29 cellular contexts compared by ENCODE assay signal in the genomic region with DNA sequence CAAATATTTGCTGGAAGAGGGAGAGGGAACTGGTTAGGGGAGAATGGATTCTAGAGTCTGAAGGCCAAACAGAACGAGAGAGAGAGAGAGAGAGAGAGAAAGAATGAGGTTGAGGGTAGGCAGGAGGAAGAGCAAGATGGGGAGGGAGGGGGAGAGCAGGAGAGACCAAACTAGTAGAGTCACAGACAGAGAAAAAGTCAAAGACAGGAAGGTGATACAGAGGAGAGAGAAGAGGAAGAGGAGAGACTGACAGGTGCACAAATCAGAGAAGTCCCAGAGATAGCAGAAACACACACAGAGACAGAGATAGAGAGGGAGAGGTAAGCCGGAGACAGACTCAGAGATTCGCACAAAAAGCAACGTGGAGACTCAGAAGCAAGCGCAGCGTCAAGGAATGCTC. TPM values are rescaled to one million over a fixed set of nuclear protein-coding genes. Genes with fewer than 3 reads are reported as not detected.
DNase-seq lines count a peak whose midpoint lies in the region; ATAC-seq, FAIRE-seq and TF ChIP-seq lines count a peak whose summit lies in the region.
"Had no signal": no experiment of that assay in that cellular context is flagged by ENCODE, and none has a peak within 500 bp of the region (broad histone marks: within the 10 kb centered on the region; RNA-seq: fewer than 3 reads in every experiment).

No MANE protein-coding gene starts in this region.

- H3K79me2 ChIP-seq in osteoblast (ENCODE audit: insufficient read depth, low read length), result no peaks in the 10 kb centered on the region

- H3K4me3 ChIP-seq in A549, result no peak overlapping the region
- no peak overlapping the region for H3K4me3 ChIP-seq in HEK293 (ENCODE audit: low read depth, low read length)
- no peak overlapping the region for H3K4me3 ChIP-seq in osteoblast (ENCODE audit: insufficient read depth, low read length)
- H3K4me3 ChIP-seq in left ventricle myocardium inferior, result no peak overlapping the region
- H3K4me3 ChIP-seq in WERI-Rb-1 (ENCODE audit: low read depth, low read length), result no peak overlapping the region
- H3K4me3 ChIP-seq: BLaER1, GM12878 had no signal

- ATAC-seq in A549, result no peak
- ATAC-seq: GM12878 had no signal

- no peak for TF ChIP-seq CTCF in A549 (IDR thresholded peaks at IDR 0.05)
- no peak for TF ChIP-seq CTCF in HEK293 (tag by site-specific recombination; IDR thresholded peaks at IDR 0.05)
- no peak for TF ChIP-seq CTCF in VCaP (conservative IDR thresholded peaks at IDR 0.05)
- no peak for TF ChIP-seq CTCF in osteoblast (IDR thresholded peaks at IDR 0.05; ENCODE audit: extremely low read depth, low read depth, low read length)
- no peak for TF ChIP-seq CTCF in left ventricle myocardium inferior (IDR thresholded peaks at IDR 0.05; ENCODE audit: borderline replicate concordance)
- TF ChIP-seq CTCF in WERI-Rb-1 (IDR thresholded peaks at IDR 0.05; ENCODE audit: low read depth, low read length), result no peak

- FAIRE-seq in A549 (lab: Jason Lieb, UNC), result no peak
- FAIRE-seq: GM12878, GM12892, GM18507 had no signal

- H3K4me2 ChIP-seq in A549, result no peak overlapping the region
- no peak overlapping the region for H3K4me2 ChIP-seq in osteoblast (ENCODE audit: insufficient read depth, low read length)
- H3K4me2 ChIP-seq: BLaER1 had no signal

- POLR2A ChIA-PET in A549 (lab: Yijun Ruan, JAX), result no interaction called here
- POLR2A ChIA-PET in HEK293 (lab: Yijun Ruan, JAX), result no interaction called here

- H3K27me3 ChIP-seq in osteoblast (ENCODE audit: insufficient read depth, low read length) (peaks cover 26% of the 10 kb centered on the region), left ventricle myocardium inferior (ENCODE audit: low read depth) (peaks cover 73% of the 10 kb centered on the region), WERI-Rb-1 (ENCODE audit: insufficient read depth, low read depth, severe bottlenecking) (no peaks in the 10 kb centered on the region)
- H3K27me3 ChIP-seq: BE2C had no signal

- CTCF ChIA-PET in A549 (lab: Yijun Ruan, JAX) (interaction anchor here (2.8 kb wide), 1 partner anchor 38 kb away, joined by 22 read pairs; no protein-coding TSS in a partner anchor), HEK293 (lab: Yijun Ruan, JAX) (no interaction called here)

- intact Hi-C loops in left ventricle myocardium inferior (cut with micrococcal nuclease), result no loop called here

- no peak overlapping the region for H2AFZ ChIP-seq in osteoblast (ENCODE audit: low read length)

- no peak for TF ChIP-seq EP300 in A549 (IDR thresholded peaks at IDR 0.05)

- 86% methylated on average over 6 of the region's 6 CpGs for WGBS in A549 (ENCODE audit: missing lambda C conversion rate)

- no peak for DNase-seq in A549 (ENCODE audit: low read depth in 1 of 2, low spot score in 1 of 2)
- DNase-seq in osteoblast (ENCODE audit: insufficient read length, low spot score, missing footprints), result peak; percentile 53
- DNase-seq in left ventricle myocardium inferior, result no peak
- no peak for DNase-seq in WERI-Rb-1
- no peak for DNase-seq in cerebellar nuclear complex (lab: John Stamatoyannopoulos, UW)
- DNase-seq: ACHN; BE2C; C1 segment of cervical spinal cord; CD4-positive, alpha-beta memory T cell; CD4-positive, CD25-positive, alpha-beta regulatory T cell; CD8-positive, alpha-beta memory T cell; COR-L47; DMS 273 treated with DMSO at 0.1 percent for 48 hours; DMS153; DMS53; DMS79; DND-41; EL; GDM1 had no signal

- TF ChIP-seq RAD21 in A549 (conservative IDR thresholded peaks at IDR 0.05 in 1 of 2, IDR thresholded peaks at IDR 0.05 in 1 of 2), result no peak

- no peaks in the 10 kb centered on the region for H3K9me3 ChIP-seq in A549
- H3K9me3 ChIP-seq in HEK293 (ENCODE audit: control insufficient read depth, insufficient read depth, low read depth, low read length), result no peaks in the 10 kb centered on the region
- H3K9me3 ChIP-seq in osteoblast (ENCODE audit: low read depth, low read length), result no peaks in the 10 kb centered on the region
- no peaks in the 10 kb centered on the region for H3K9me3 ChIP-seq in left ventricle myocardium inferior (replicated peaks)
- H3K9me3 ChIP-seq in WERI-Rb-1 (ENCODE audit: severe bottlenecking), result no peaks in the 10 kb centered on the region
- H3K9me3 ChIP-seq: BE2C, BLaER1 had no signal

- TF ChIP-seq POLR2A in A549 (IDR thresholded peaks at IDR 0.05; ENCODE audit: low read length), result no peak

- H3K4me1 ChIP-seq in A549 (peaks cover 44% of the 10 kb centered on the region), HEK293 (ENCODE audit: control insufficient read depth, insufficient read depth, low read length) (0 out of 2 replicates have a peak, but pooled peaks cover 3% of the 10 kb centered on the region), osteoblast (ENCODE audit: insufficient read depth, low read length) (no peaks in the 10 kb centered on the region), left ventricle myocardium inferior (peaks cover 6% of the 10 kb centered on the region)
- H3K4me1 ChIP-seq: BE2C had no signal

- H4K20me1 ChIP-seq in osteoblast (ENCODE audit: insufficient read depth, low read length), result no peaks in the 10 kb centered on the region
- H4K20me1 ChIP-seq: BLaER1 had no signal

- no peaks in the 10 kb centered on the region for H3K36me3 ChIP-seq in HEK293 (ENCODE audit: control insufficient read depth in 2 of 2, insufficient read depth in 1 of 2, low read length in 2 of 2)
- no peaks in the 10 kb centered on the region for H3K36me3 ChIP-seq in osteoblast (ENCODE audit: insufficient read depth, low read length)
- no peaks in the 10 kb centered on the region for H3K36me3 ChIP-seq in left ventricle myocardium inferior
- H3K36me3 ChIP-seq in WERI-Rb-1, result no peaks in the 10 kb centered on the region
- H3K36me3 ChIP-seq: BE2C, BLaER1 had no signal

- H3K27ac ChIP-seq in A549, result peak overlapping the region in 1 of 2 experiments; percentile 97; a peak in 4 of 6 replicates
- H3K27ac ChIP-seq in HEK293 (ENCODE audit: extremely low read depth, low read depth, low read length), result no peak overlapping the region
- peak overlapping the region; percentile 56 for H3K27ac ChIP-seq in VCaP
- no peak overlapping the region for H3K27ac ChIP-seq in osteoblast (ENCODE audit: low read depth, low read length)
- H3K27ac ChIP-seq in left ventricle myocardium inferior (replicated peaks), result no peak overlapping the region
- H3K27ac ChIP-seq in WERI-Rb-1, result no peak overlapping the region
- H3K27ac ChIP-seq: 22Rv1, BLaER1 had no signal

TF ChIP-seq in A549, 52 proteins besides CTCF, POLR2A, EP300 and RAD21:
- TF ChIP-seq, protein P1, sequence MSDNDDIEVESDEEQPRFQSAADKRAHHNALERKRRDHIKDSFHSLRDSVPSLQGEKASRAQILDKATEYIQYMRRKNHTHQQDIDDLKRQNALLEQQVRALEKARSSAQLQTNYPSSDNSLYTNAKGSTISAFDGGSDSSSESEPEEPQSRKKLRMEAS (IDR thresholded peaks at IDR 0.05), result no peak
- TF ChIP-seq, protein P2, sequence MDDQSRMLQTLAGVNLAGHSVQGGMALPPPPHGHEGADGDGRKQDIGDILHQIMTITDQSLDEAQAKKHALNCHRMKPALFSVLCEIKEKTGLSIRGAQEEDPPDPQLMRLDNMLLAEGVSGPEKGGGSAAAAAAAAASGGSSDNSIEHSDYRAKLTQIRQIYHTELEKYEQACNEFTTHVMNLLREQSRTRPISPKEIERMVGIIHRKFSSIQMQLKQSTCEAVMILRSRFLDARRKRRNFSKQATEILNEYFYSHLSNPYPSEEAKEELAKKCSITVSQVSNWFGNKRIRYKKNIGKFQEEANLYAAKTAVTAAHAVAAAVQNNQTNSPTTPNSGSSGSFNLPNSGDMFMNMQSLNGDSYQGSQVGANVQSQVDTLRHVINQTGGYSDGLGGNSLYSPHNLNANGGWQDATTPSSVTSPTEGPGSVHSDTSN (IDR thresholded peaks at IDR 0.05), result peak; percentile 13; the same call in 1 of the 2 replicates

TF ChIP-seq in HEK293, 187 proteins besides CTCF, POLR2A, EP300 and RAD21:
- TF ChIP-seq ZNF529 (tag by site-specific recombination; IDR thresholded peaks at IDR 0.05; ENCODE audit: insufficient replicate concordance) (no peak), ZNF596 (tag by site-specific recombination; IDR thresholded peaks at IDR 0.05) (peak; percentile 85), ZBTB17 (tag by site-specific recombination; IDR thresholded peaks at IDR 0.05) (peak; percentile 55; the same call in 1 of the 2 replicates)

RNA-seq across cellular contexts. Expression of a gene that starts 5.6 kb away (rescaled TPM):
- polyA plus RNA-seq in A549 (2011; rRNA removed), result 15.6 and 16.2 TPM in 2 replicates
- 11.5 and 18.6 TPM in 2 replicates for polyA plus RNA-seq in A549 (2012; cell fraction: cytosol; rRNA removed)
- 18.5 and 21.7 TPM in 2 replicates for polyA plus RNA-seq in A549 (2012; cell fraction: nucleus; rRNA removed)
- polyA plus RNA-seq in A549 (2017; fragmentation: RNase III; extraction: RNeasy Plus Mini Kit Qiagen cat#74134 plus additional on column Dnase treatment), result 4.4 to 8.2 TPM (median 7.3 TPM) in 3 replicates
- polyA minus RNA-seq in A549 (2011; rRNA and poly(A)+ RNA removed), result 8.8 and 9.3 TPM in 2 replicates
- 0.36 TPM in 1 of 2 replicates, not detected in the other for total RNA-seq in osteoblast
- total RNA-seq in left ventricle myocardium inferior, result not detected
- total RNA-seq: A673; CD4-positive, alpha-beta memory T cell; CD4-positive, CD25-positive, alpha-beta regulatory T cell; CD8-positive, alpha-beta memory T cell; G401; GM12878 had no signal
- polyA plus RNA-seq: CD4-positive, alpha-beta memory T cell; CD4-positive, CD25-positive, alpha-beta regulatory T cell; CD8-positive, alpha-beta memory T cell had no signal

RNA-seq across cellular contexts. Expression of a gene that starts 23.1 kb away (rescaled TPM):
- polyA plus RNA-seq in A549 (2011; rRNA removed) (1.1 and 1.5 TPM in 2 replicates), A549 (2017; fragmentation: RNase III; extraction: RNeasy Plus Mini Kit Qiagen cat#74134 plus additional on column Dnase treatment) (4.6 to 6.9 TPM (median 5.8 TPM) in 3 replicates)
- polyA plus RNA-seq in A549 (2012; cell fraction: cytosol; rRNA removed), result 0.69 and 0.74 TPM in 2 replicates
- 3.2 and 5.0 TPM in 2 replicates for polyA plus RNA-seq in A549 (2012; cell fraction: nucleus; rRNA removed)
- 0.87 and 1.3 TPM in 2 replicates for polyA minus RNA-seq in A549 (2011; rRNA and poly(A)+ RNA removed)
- total RNA-seq in osteoblast (not detected in 2 replicates), left ventricle myocardium inferior (0.16 TPM)
- total RNA-seq: CD4-positive, alpha-beta memory T cell; CD4-positive, CD25-positive, alpha-beta regulatory T cell; CD8-positive, alpha-beta memory T cell; GM12878 had no signal
- polyA plus RNA-seq: CD14-positive monocyte; CD4-positive, alpha-beta memory T cell; CD4-positive, CD25-positive, alpha-beta regulatory T cell; CD8-positive, alpha-beta memory T cell; GM12878 had no signal
